ENCODE assay signal across 8 cellular contexts in the genomic region with DNA sequence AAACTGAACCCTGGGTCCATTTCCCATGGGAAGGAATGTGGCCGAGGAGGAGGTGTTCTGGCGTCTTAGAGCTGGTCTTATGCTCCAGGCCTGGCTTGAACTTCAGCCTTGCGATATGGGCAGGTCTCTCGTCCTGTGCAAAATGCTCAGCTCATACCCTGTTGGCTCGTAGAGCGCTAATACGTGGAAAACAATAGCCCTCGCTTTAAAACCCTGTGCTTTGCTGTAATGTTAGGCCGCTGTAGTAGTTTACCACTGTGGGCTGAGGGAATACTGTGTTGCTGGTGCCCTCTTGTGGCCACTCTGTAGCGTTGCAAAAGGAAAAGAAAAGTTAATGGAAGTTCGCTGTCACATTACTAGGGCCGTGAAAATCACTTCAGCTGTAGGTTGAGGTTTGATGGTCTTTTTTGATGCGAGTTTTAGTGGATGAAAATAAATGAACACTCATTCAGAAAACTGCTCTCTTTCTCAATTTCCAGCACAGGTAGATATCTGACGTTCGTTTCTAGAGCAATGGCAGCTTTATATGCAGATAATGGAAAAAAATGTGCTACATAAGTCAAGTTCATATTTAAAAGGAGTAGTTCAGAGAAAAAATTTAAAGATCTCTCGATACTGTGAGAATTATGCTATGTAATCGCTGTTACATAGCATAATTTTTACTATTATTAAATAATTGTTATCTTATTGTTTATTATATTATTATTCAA.
A peak's percentile ranks its signal among the peaks of the same experiment; 100 is the strongest.
DNase-seq lines count a peak whose midpoint lies in the region; ATAC-seq and TF ChIP-seq lines count a peak whose summit lies in the region.

No MANE protein-coding gene starts in this region.

- H3K27ac ChIP-seq in colonic mucosa: no peak overlapping the region
- no peak overlapping the region for H3K27ac ChIP-seq in right lobe of liver

- CTCF ChIA-PET in activated B cell treated with CpG ODN at 0.5 μM for 24 hours (lab: Charles Lee): interaction anchor here (0.7 to 9.0 kb wide), 35 partner anchors 9 to 1293 kb away, joined by 3 to 348 read pairs (median 5); a partner anchor contains a TSS

- H3K4me1 Mint-ChIP-seq in activated B cell treated with CpG ODN at 0.5 μM for 24 hours: peaks cover 19% of the 10 kb centered on the region

- POLR2A ChIA-PET in activated B cell treated with CpG ODN at 0.5 μM for 24 hours (lab: Charles Lee): interaction anchor here (0.7 to 5.7 kb wide), 6 partner anchors 17 to 160 kb away, joined by 3 to 27 read pairs (median 8); a partner anchor contains a TSS

- H3K4me3 ChIP-seq in colonic mucosa (no peak overlapping the region), right lobe of liver (no peak overlapping the region)

- H3K9me3 ChIP-seq in colonic mucosa (no peaks in the 10 kb centered on the region), right lobe of liver (no peaks in the 10 kb centered on the region)

- ATAC-seq in GM18870 (IDR thresholded peaks at IDR 0.05; ENCODE audit: unreplicated experiment): peak; percentile 83
- peak; percentile 69 for ATAC-seq in HG03097 (IDR thresholded peaks at IDR 0.05; ENCODE audit: low FRiP score, unreplicated experiment)
- ATAC-seq in activated B cell treated with CpG ODN at 0.5 μM for 24 hours (ENCODE audit: low read depth): peak; percentile 92
- peak; percentile 95 to 98 (median 96) for ATAC-seq in right lobe of liver

- intact Hi-C loops in activated B cell treated with CpG ODN at 0.5 μM for 24 hours (cut with micrococcal nuclease) (loop anchor here (1.0 to 10.0 kb wide), 5 partner anchors 37 to 1289 kb away; a partner anchor contains a TSS), colonic mucosa (cut with DNase I) (no loop called here), right lobe of liver (cut with DNase I) (loop anchor here in 1 of 2 donors (10.0 kb wide), 1 partner anchor 159 kb away; no protein-coding TSS in a partner anchor)

- no peaks in the 10 kb centered on the region for H3K9me3 Mint-ChIP-seq in activated B cell treated with CpG ODN at 0.5 μM for 24 hours

- H3K27me3 Mint-ChIP-seq in activated B cell treated with CpG ODN at 0.5 μM for 24 hours: no peaks in the 10 kb centered on the region

- H3K9ac ChIP-seq in colonic mucosa (ENCODE audit: low read depth in 2 of 2, low read length in 2 of 2): peak overlapping the region in 1 of 2 donors; percentile 15

- 14% methylated on average over 13 of the region's 17 CpGs for WGBS in right lobe of liver (ENCODE audit: insufficient coverage, low coverage, low lambda C conversion rate, missing lambda C conversion rate)

- H3K36me3 ChIP-seq in colonic mucosa (no peaks in the 10 kb centered on the region), right lobe of liver (no peaks in the 10 kb centered on the region)

- no peak overlapping the region for H3K4me3 Mint-ChIP-seq in activated B cell treated with CpG ODN at 0.5 μM for 24 hours

- H3K4me1 ChIP-seq in colonic mucosa (no peaks in the 10 kb centered on the region), right lobe of liver (peaks cover 0 to 2% (median 0%) of the 10 kb centered on the region in 4 donors)

- peaks cover 42% of the 10 kb centered on the region for H3K36me3 Mint-ChIP-seq in activated B cell treated with CpG ODN at 0.5 μM for 24 hours (ENCODE audit: low read depth)

- H3K27me3 ChIP-seq in colonic mucosa (no peaks in the 10 kb centered on the region), right lobe of liver (no peaks in the 10 kb centered on the region)

- peak overlapping the region; percentile 25 for H3K27ac Mint-ChIP-seq in activated B cell treated with CpG ODN at 0.5 μM for 24 hours

- no peak for TF ChIP-seq POLR2A in right lobe of liver (IDR thresholded peaks at IDR 0.05)

- TF ChIP-seq CTCF in activated B cell treated with CpG ODN at 0.5 μM for 24 hours (IDR thresholded peaks at IDR 0.05) (peak; percentile 75), colonic mucosa (IDR thresholded peaks at IDR 0.05) (peak; percentile 87), right lobe of liver (IDR thresholded peaks at IDR 0.05) (peak; percentile 91 to 97 (median 92))

- DNase-seq in AG20443 (ENCODE audit: low spot score) (peak; percentile 73), NCI-H2227 (lab: John Stamatoyannopoulos, UW; ENCODE audit: unreplicated experiment) (peak; percentile 52), activated B cell treated with CpG ODN at 0.5 μM for 24 hours (peak; percentile 44), colonic mucosa (peak; percentile 35), right lobe of liver (peak in 1 of 3 donors; percentile 64)
- DNase-seq in stimulated activated CD8-positive, alpha-beta memory T cell treated with anti-CD3 and anti-CD28 coated beads, Interleukin-15, amount 100 ng/mL, for 1 hour (ENCODE audit: low read depth): peak; percentile 11
